ENCODE assay signal across 15 cellular contexts in the genomic region with DNA sequence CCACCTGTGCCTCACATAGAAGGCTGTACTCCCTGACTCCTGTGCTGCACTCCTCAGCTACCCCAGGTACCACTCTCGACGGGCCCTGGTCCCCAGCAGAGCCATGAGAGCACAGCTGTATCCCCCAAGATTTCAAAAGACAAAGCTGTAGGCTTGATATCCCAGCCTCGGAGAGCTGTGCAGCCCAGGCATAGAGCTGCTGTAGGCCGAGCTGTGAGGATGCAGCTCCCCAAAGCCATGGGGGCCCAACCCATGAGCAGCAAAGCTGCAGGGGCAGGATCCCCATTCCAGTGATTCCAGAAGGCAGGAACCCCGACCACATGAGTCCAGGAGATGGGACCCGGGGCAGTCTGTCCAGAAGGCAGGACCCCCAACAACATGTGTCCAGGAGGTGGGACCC.
DNase-seq lines count a peak whose midpoint lies in the region; ATAC-seq and TF ChIP-seq lines count a peak whose summit lies in the region.
"Had no signal": no experiment of that assay in that cellular context is flagged by ENCODE, and none has a peak within 500 bp of the region (broad histone marks: within the 10 kb centered on the region; RNA-seq: fewer than 3 reads in every experiment).

No MANE protein-coding gene starts in this region.

- H3K79me2 ChIP-seq in trophoblast cell (ENCODE audit: control insufficient read depth, insufficient read depth, low read length, poor library complexity), result no peaks in the 10 kb centered on the region

- no peak overlapping the region for H3K27ac ChIP-seq in trophoblast cell (ENCODE audit: low read depth, low read length)
- no peak overlapping the region for H3K27ac ChIP-seq in upper lobe of right lung
- H3K27ac ChIP-seq in SJCRH30, result no peak overlapping the region

- no peaks in the 10 kb centered on the region for H3K36me3 ChIP-seq in trophoblast cell (ENCODE audit: control insufficient read depth in 1 of 2, insufficient read depth in 2 of 2, low read length in 2 of 2)
- H3K36me3 ChIP-seq in upper lobe of right lung, result no peaks in the 10 kb centered on the region
- no peaks in the 10 kb centered on the region for H3K36me3 ChIP-seq in SJCRH30
- H3K36me3 ChIP-seq: HAP-1 had no signal

- H4K8ac ChIP-seq in trophoblast cell (ENCODE audit: low read depth, low read length), result no peak overlapping the region

- H3K4me1 Mint-ChIP-seq in stimulated activated effector memory CD8-positive, alpha-beta T cell treated with anti-CD3 and anti-CD28 coated beads, Interleukin-12 subunit alpha, Interleukin-12 subunit beta, amount 100 ng/mL, for 72 hours, result no peaks in the 10 kb centered on the region
- no peaks in the 10 kb centered on the region for H3K4me1 Mint-ChIP-seq in MCF 10A (ENCODE audit: insufficient read depth, unreplicated experiment)
- H3K4me1 Mint-ChIP-seq: CD4-positive, alpha-beta memory T cell had no signal

- TF ChIP-seq CTCF in upper lobe of right lung (IDR thresholded peaks at IDR 0.05) (no peak), MCF 10A (IDR thresholded peaks at IDR 0.05; ENCODE audit: unreplicated experiment) (no peak)

- WGBS in trophoblast cell (ENCODE audit: extremely low coverage, insufficient coverage, insufficient read length), result no CpG with 5 or more reads among the region's 6 CpGs

- H3K14ac ChIP-seq in trophoblast cell (ENCODE audit: low read length), result no peak overlapping the region

- no peak overlapping the region for H3K23ac ChIP-seq in trophoblast cell (ENCODE audit: low read length)

- no peak overlapping the region for H2BK120ac ChIP-seq in trophoblast cell (ENCODE audit: insufficient read depth, low read length, poor library complexity)

- DNase-seq in trophoblast cell (no peak), upper lobe of right lung (no peak), MCF 10A (ENCODE audit: unreplicated experiment) (no peak), SJCRH30 (no peak)
- DNase-seq in stimulated activated effector memory CD8-positive, alpha-beta T cell treated with anti-CD3 and anti-CD28 coated beads, Interleukin-12 subunit alpha, Interleukin-12 subunit beta, amount 100 ng/mL, for 72 hours (ENCODE audit: low spot score in 2 of 2), result no peak
- no peak for DNase-seq in activated naive CD4-positive, alpha-beta T cell treated with Interleukin-2 at 50 U/mL for 16 hours
- DNase-seq: C1 segment of cervical spinal cord; Calu3; CD4-positive, alpha-beta memory T cell; COR-L47; DMS53; DMS79 treated with DMSO at 0.1 percent for 48 hours; GF-D8; GOT3 had no signal

- H2BK5ac ChIP-seq in trophoblast cell (ENCODE audit: low read depth, low read length, poor library complexity), result no peak overlapping the region

- CTCF ChIA-PET in MCF 10A (lab: Yijun Ruan, JAX), result no interaction called here

- peak overlapping the region; percentile 32 for H3K4me3 ChIP-seq in trophoblast cell (ENCODE audit: low read depth, low read length)
- H3K4me3 ChIP-seq in upper lobe of right lung, result no peak overlapping the region
- H3K4me3 ChIP-seq in SJCRH30, result no peak overlapping the region
- H3K4me3 ChIP-seq: HAP-1 had no signal

- H3K4me2 ChIP-seq in trophoblast cell (ENCODE audit: low read length), result no peak overlapping the region

- no peak overlapping the region for H3K9ac ChIP-seq in trophoblast cell (ENCODE audit: low read length)

- no peaks in the 10 kb centered on the region for H3K27me3 Mint-ChIP-seq in MCF 10A (ENCODE audit: insufficient read depth, unreplicated experiment)
- H3K27me3 Mint-ChIP-seq: CD4-positive, alpha-beta memory T cell had no signal

- H2BK12ac ChIP-seq in trophoblast cell (ENCODE audit: low read length), result no peak overlapping the region

- intact Hi-C loops in upper lobe of right lung (cut with DNase I) (no loop called here), MCF 10A (cut with micrococcal nuclease) (no loop called here)

- no TSS peak for BruUV-seq in MCF 10A (replicated peaks; lab: Mats Ljungman, UMichigan)

- no peaks in the 10 kb centered on the region for H3K27me3 ChIP-seq in trophoblast cell (ENCODE audit: insufficient read depth, low read length)
- H3K27me3 ChIP-seq in upper lobe of right lung, result no peaks in the 10 kb centered on the region
- H3K27me3 ChIP-seq in SJCRH30, result no peaks in the 10 kb centered on the region

- no peak overlapping the region for H3K18ac ChIP-seq in trophoblast cell (ENCODE audit: low read length)

- H3K9me3 ChIP-seq in trophoblast cell (ENCODE audit: insufficient read depth, low read depth, low read length) (no peaks in the 10 kb centered on the region), upper lobe of right lung (no peaks in the 10 kb centered on the region), SJCRH30 (replicated peaks) (no peaks in the 10 kb centered on the region)
- H3K9me3 ChIP-seq: HAP-1 had no signal

- H4K12ac ChIP-seq in trophoblast cell (ENCODE audit: low read depth, low read length), result no peak overlapping the region

- H3K79me1 ChIP-seq in trophoblast cell (ENCODE audit: low read length), result no peaks in the 10 kb centered on the region

- POLR2A ChIA-PET in MCF 10A (lab: Yijun Ruan, JAX), result no interaction called here

- H3K27ac Mint-ChIP-seq in stimulated activated effector memory CD8-positive, alpha-beta T cell treated with anti-CD3 and anti-CD28 coated beads, Interleukin-12 subunit alpha, Interleukin-12 subunit beta, amount 100 ng/mL, for 72 hours, result no peak overlapping the region
- no peak overlapping the region for H3K27ac Mint-ChIP-seq in MCF 10A (ENCODE audit: low read depth, unreplicated experiment)
- H3K27ac Mint-ChIP-seq: CD4-positive, alpha-beta memory T cell had no signal

- H3K4me3 Mint-ChIP-seq in stimulated activated effector memory CD8-positive, alpha-beta T cell treated with anti-CD3 and anti-CD28 coated beads, Interleukin-12 subunit alpha, Interleukin-12 subunit beta, amount 100 ng/mL, for 72 hours, result no peak overlapping the region
- H3K4me3 Mint-ChIP-seq in MCF 10A (ENCODE audit: unreplicated experiment), result no peak overlapping the region
- H3K4me3 Mint-ChIP-seq: CD4-positive, alpha-beta memory T cell had no signal

- H3K4ac ChIP-seq in trophoblast cell (ENCODE audit: low read depth, low read length), result no peak overlapping the region

- H3K4me1 ChIP-seq in trophoblast cell (ENCODE audit: control insufficient read depth in 1 of 2, insufficient read depth in 2 of 2, low read length in 2 of 2), result peaks cover under 1 to 2% of the 10 kb centered on the region in 2 experiments
- H3K4me1 ChIP-seq in upper lobe of right lung, result no peaks in the 10 kb centered on the region
- no peaks in the 10 kb centered on the region for H3K4me1 ChIP-seq in SJCRH30
- H3K4me1 ChIP-seq: HAP-1 had no signal

- no peak overlapping the region for H2AFZ ChIP-seq in trophoblast cell (ENCODE audit: insufficient read depth, low read length, poor library complexity)

- no peak overlapping the region for H2AK5ac ChIP-seq in trophoblast cell (ENCODE audit: low read length)

- H4K91ac ChIP-seq in trophoblast cell (ENCODE audit: low read depth, low read length), result no peak overlapping the region

- H3K36me3 Mint-ChIP-seq in stimulated activated effector memory CD8-positive, alpha-beta T cell treated with anti-CD3 and anti-CD28 coated beads, Interleukin-12 subunit alpha, Interleukin-12 subunit beta, amount 100 ng/mL, for 72 hours, result no peaks in the 10 kb centered on the region
- no peaks in the 10 kb centered on the region for H3K36me3 Mint-ChIP-seq in MCF 10A (ENCODE audit: insufficient read depth, unreplicated experiment)
- H3K36me3 Mint-ChIP-seq: CD4-positive, alpha-beta memory T cell had no signal

- H3K9me3 Mint-ChIP-seq in stimulated activated effector memory CD8-positive, alpha-beta T cell treated with anti-CD3 and anti-CD28 coated beads, Interleukin-12 subunit alpha, Interleukin-12 subunit beta, amount 100 ng/mL, for 72 hours, result peaks cover 21% of the 10 kb centered on the region
- H3K9me3 Mint-ChIP-seq in MCF 10A (ENCODE audit: unreplicated experiment), result no peaks in the 10 kb centered on the region

- ATAC-seq in stimulated activated effector memory CD8-positive, alpha-beta T cell treated with anti-CD3 and anti-CD28 coated beads, Interleukin-12 subunit alpha, Interleukin-12 subunit beta, amount 100 ng/mL, for 72 hours, result peak; percentile 13
- peak; percentile 13 for ATAC-seq in upper lobe of right lung
